In genomic region chr7:54898659-54899340, GRCh38 we compare ENCODE assay signal across 18 cellular contexts.
A peak's percentile ranks its signal among the peaks of the same experiment; 100 is the strongest.
DNase-seq lines count a peak whose midpoint lies in the region; ATAC-seq and TF ChIP-seq lines count a peak whose summit lies in the region.
"Had no signal": no experiment of that assay in that cellular context is flagged by ENCODE, and none has a peak within 500 bp of the region (broad histone marks: within the 10 kb centered on the region; RNA-seq: fewer than 3 reads in every experiment).

No MANE protein-coding gene starts in this region.

- TF ChIP-seq EP300 in esophagus muscularis mucosa (IDR thresholded peaks at IDR 0.05) = no peak

- H3K9me3 ChIP-seq in GM23248 (ENCODE audit: low read depth) (no peaks in the 10 kb centered on the region), esophagus muscularis mucosa (no peaks in the 10 kb centered on the region), right cardiac atrium (ENCODE audit: control insufficient read depth, low read length) (no peaks in the 10 kb centered on the region), testis (no peaks in the 10 kb centered on the region)
- H3K9me3 ChIP-seq: BLaER1 had no signal

- peak; percentile 57 to 67 for ATAC-seq in right cardiac atrium
- ATAC-seq in natural killer cell treated with Interleukin-12 subunit alpha and Interleukin-12 subunit beta and Interleukin-15 and Interleukin-18, amount 100 ng/mL, for 72 hours = no peak
- ATAC-seq: GM12878, HepG2, Panc1 had no signal

- no peaks in the 10 kb centered on the region for H4K20me1 ChIP-seq in GM23248 (ENCODE audit: insufficient read depth)
- H4K20me1 ChIP-seq: BLaER1 had no signal

- WGBS in GM23248 (ENCODE audit: low coverage in 1 of 2, low lambda C conversion rate in 2 of 2, missing lambda C conversion rate in 2 of 2), 2 experiments = 15 to 20% methylated on average over 9 of the region's 9 CpGs
- 58% methylated on average over 9 of the region's 9 CpGs for WGBS in esophagus muscularis mucosa
- 49% methylated on average over 9 of the region's 9 CpGs for WGBS in right cardiac atrium
- WGBS in testis, 2 donors = 44 to 46% methylated on average over 9 of the region's 9 CpGs

- H3K4me3 Mint-ChIP-seq in natural killer cell treated with Interleukin-12 subunit alpha and Interleukin-12 subunit beta and Interleukin-15 and Interleukin-18, amount 100 ng/mL, for 72 hours = no peak overlapping the region

- no peaks in the 10 kb centered on the region for H3K36me3 Mint-ChIP-seq in natural killer cell treated with Interleukin-12 subunit alpha and Interleukin-12 subunit beta and Interleukin-15 and Interleukin-18, amount 100 ng/mL, for 72 hours

- H3K4me1 Mint-ChIP-seq in natural killer cell treated with Interleukin-12 subunit alpha and Interleukin-12 subunit beta and Interleukin-15 and Interleukin-18, amount 100 ng/mL, for 72 hours (ENCODE audit: low read depth in 2 of 2) = no peaks in the 10 kb centered on the region

- H3K27ac ChIP-seq in GM23248 = no peak overlapping the region
- peak overlapping the region in 3 of 4 donors; percentile 2 to 8 (median 7) for H3K27ac ChIP-seq in esophagus muscularis mucosa (replicated peaks in 1 of 4)
- H3K27ac ChIP-seq in right cardiac atrium (ENCODE audit: low read length) = no peak overlapping the region
- peak overlapping the region in 1 of 2 donors; percentile 2 for H3K27ac ChIP-seq in testis
- H3K27ac ChIP-seq: BLaER1, KMS-11 had no signal

- H2AFZ ChIP-seq in GM23248 = no peak overlapping the region

- peaks cover 0 to 7% of the 10 kb centered on the region in 2 donors for H3K27me3 Mint-ChIP-seq in natural killer cell treated with Interleukin-12 subunit alpha and Interleukin-12 subunit beta and Interleukin-15 and Interleukin-18, amount 100 ng/mL, for 72 hours

- H3K27me3 ChIP-seq in GM23248 (replicated peaks; ENCODE audit: insufficient read depth) (no peaks in the 10 kb centered on the region), esophagus muscularis mucosa (no peaks in the 10 kb centered on the region), right cardiac atrium (ENCODE audit: control insufficient read depth, insufficient read depth) (no peaks in the 10 kb centered on the region), testis (no peaks in the 10 kb centered on the region)
- H3K27me3 ChIP-seq: BLaER1 had no signal

- no peak overlapping the region for H3K4me3 ChIP-seq in GM23248
- H3K4me3 ChIP-seq in esophagus muscularis mucosa = no peak overlapping the region
- no peak overlapping the region for H3K4me3 ChIP-seq in right cardiac atrium (ENCODE audit: low read length)
- no peak overlapping the region for H3K4me3 ChIP-seq in testis
- H3K4me3 ChIP-seq: BLaER1, GM12878 had no signal

- H3K4me1 ChIP-seq in GM23248 (ENCODE audit: insufficient read depth) = peaks cover 15% of the 10 kb centered on the region
- no peaks in the 10 kb centered on the region for H3K4me1 ChIP-seq in esophagus muscularis mucosa
- H3K4me1 ChIP-seq in right cardiac atrium (ENCODE audit: control insufficient read depth, insufficient read depth, low read length) = no peaks in the 10 kb centered on the region
- H3K4me1 ChIP-seq in testis = no peaks in the 10 kb centered on the region
- H3K4me1 ChIP-seq: BLaER1 had no signal

- no peaks in the 10 kb centered on the region for H3K36me3 ChIP-seq in GM23248 (ENCODE audit: low read depth)
- H3K36me3 ChIP-seq in esophagus muscularis mucosa = no peaks in the 10 kb centered on the region
- H3K36me3 ChIP-seq in testis (ENCODE audit: low read depth, missing control alignments) = no peaks in the 10 kb centered on the region
- H3K36me3 ChIP-seq: BLaER1 had no signal

- peaks cover 11% of the 10 kb centered on the region for H3F3A ChIP-seq in GM23248 (ENCODE audit: insufficient read depth)

- no peak overlapping the region for H3K27ac Mint-ChIP-seq in natural killer cell treated with Interleukin-12 subunit alpha and Interleukin-12 subunit beta and Interleukin-15 and Interleukin-18, amount 100 ng/mL, for 72 hours

- H3K9me2 ChIP-seq in GM23248 (ENCODE audit: insufficient read depth) = no peaks in the 10 kb centered on the region

- no peaks in the 10 kb centered on the region for H3K79me2 ChIP-seq in GM23248 (ENCODE audit: insufficient read depth)

- H3K9me3 Mint-ChIP-seq in natural killer cell treated with Interleukin-12 subunit alpha and Interleukin-12 subunit beta and Interleukin-15 and Interleukin-18, amount 100 ng/mL, for 72 hours = peaks cover 3% of the 10 kb centered on the region

- no peak overlapping the region for H3K4me2 ChIP-seq in GM23248 (ENCODE audit: unreplicated experiment)
- H3K4me2 ChIP-seq: BLaER1, KMS-11 had no signal

- no peak overlapping the region for H3K9ac ChIP-seq in GM23248
- H3K9ac ChIP-seq: BLaER1, KMS-11 had no signal

- in situ Hi-C loops in GM23248 (cut with MboI) = no loop called here

- intact Hi-C loops in esophagus muscularis mucosa (cut with DNase I) = no loop called here
- intact Hi-C loops in right cardiac atrium (cut with DNase I) = no loop called here
- intact Hi-C loops in testis (cut with DNase I; ENCODE audit: low total_unique reads) = no loop called here

- TF ChIP-seq POLR2A in esophagus muscularis mucosa (IDR thresholded peaks at IDR 0.05; ENCODE audit: low read depth) = no peak
- TF ChIP-seq POLR2A in testis (IDR thresholded peaks at IDR 0.05) = no peak

- TF ChIP-seq CTCF in esophagus muscularis mucosa (IDR thresholded peaks at IDR 0.05) (no peak), testis (IDR thresholded peaks at IDR 0.05) (no peak)

- DNase-seq in GM23248 = peak; percentile 54
- no peak for DNase-seq in esophagus muscularis mucosa (ENCODE audit: extremely low spot score)
- no peak for DNase-seq in right cardiac atrium
- DNase-seq in testis = peak; percentile 43
- no peak for DNase-seq in SK-N-DZ (ENCODE audit: low spot score)
- no peak for DNase-seq in natural killer cell treated with Interleukin-12 subunit alpha and Interleukin-12 subunit beta and Interleukin-15 and Interleukin-18, amount 100 ng/mL, for 72 hours (ENCODE audit: low spot score)
- DNase-seq in SW480 (ENCODE audit: low spot score) = no peak
- DNase-seq: H7, NCI-H1105, NCI-H1694 treated with DMSO at 0.1 percent for 48 hours, NCI-H446, NCI-H748 treated with DMSO at 0.1 percent for 48 hours, SHP77 had no signal

Comparison
In these comparisons a context has a peak if more than half of its experiments do, and no peak if none do; other contexts are left out.
1. DNase-seq: peak in GM23248 (single experiment) and testis (single experiment); none in esophagus muscularis mucosa (single experiment), right cardiac atrium (0 of 3), SK-N-DZ (single experiment), natural killer cell treated with Interleukin-12 subunit alpha and Interleukin-12 subunit beta and Interleukin-15 and Interleukin-18, amount 100 ng/mL, for 72 hours (single experiment) and SW480 (single experiment).
2. H3K27ac ChIP-seq: peak in esophagus muscularis mucosa (3 of 4); none in GM23248 (single experiment) and right cardiac atrium (single experiment).
3. ATAC-seq: peak in right cardiac atrium (2 of 2); none in natural killer cell treated with Interleukin-12 subunit alpha and Interleukin-12 subunit beta and Interleukin-15 and Interleukin-18, amount 100 ng/mL, for 72 hours (0 of 2).